In the genomic region with DNA sequence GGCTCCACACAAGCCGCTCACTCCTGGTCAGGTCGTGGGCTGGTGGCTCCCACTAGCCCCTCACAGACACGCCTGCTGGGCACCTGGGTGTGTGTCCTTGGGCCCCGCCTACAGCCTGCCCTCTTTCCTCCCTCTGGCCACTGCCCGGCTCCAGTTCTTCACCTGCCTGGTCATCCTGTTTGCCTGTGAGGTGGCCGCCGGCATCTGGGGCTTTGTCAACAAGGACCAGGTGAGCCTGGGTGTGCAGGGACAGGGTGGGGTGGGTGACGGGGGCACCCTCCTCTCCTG, we compare ENCODE assay signal across 1 cellular context.
TF ChIP-seq lines count a peak whose summit lies in the region.

No MANE protein-coding gene starts in this region.

TF ChIP-seq in SK-N-SH, 30 proteins besides CTCF, POLR2A, EP300 and RAD21:
- TF ChIP-seq JUND (IDR thresholded peaks at IDR 0.05): no peak
- TF ChIP-seq, protein P1, sequence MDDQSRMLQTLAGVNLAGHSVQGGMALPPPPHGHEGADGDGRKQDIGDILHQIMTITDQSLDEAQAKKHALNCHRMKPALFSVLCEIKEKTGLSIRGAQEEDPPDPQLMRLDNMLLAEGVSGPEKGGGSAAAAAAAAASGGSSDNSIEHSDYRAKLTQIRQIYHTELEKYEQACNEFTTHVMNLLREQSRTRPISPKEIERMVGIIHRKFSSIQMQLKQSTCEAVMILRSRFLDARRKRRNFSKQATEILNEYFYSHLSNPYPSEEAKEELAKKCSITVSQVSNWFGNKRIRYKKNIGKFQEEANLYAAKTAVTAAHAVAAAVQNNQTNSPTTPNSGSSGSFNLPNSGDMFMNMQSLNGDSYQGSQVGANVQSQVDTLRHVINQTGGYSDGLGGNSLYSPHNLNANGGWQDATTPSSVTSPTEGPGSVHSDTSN (IDR thresholded peaks at IDR 0.05): no peak
- no peak for TF ChIP-seq RXRA (IDR thresholded peaks at IDR 0.05; ENCODE audit: borderline replicate concordance, low read depth)
- TF ChIP-seq TAF1 (IDR thresholded peaks at IDR 0.05; ENCODE audit: borderline replicate concordance, low read depth, low read length): no peak
